1 cellular context compared by ENCODE assay signal in the genomic region with DNA sequence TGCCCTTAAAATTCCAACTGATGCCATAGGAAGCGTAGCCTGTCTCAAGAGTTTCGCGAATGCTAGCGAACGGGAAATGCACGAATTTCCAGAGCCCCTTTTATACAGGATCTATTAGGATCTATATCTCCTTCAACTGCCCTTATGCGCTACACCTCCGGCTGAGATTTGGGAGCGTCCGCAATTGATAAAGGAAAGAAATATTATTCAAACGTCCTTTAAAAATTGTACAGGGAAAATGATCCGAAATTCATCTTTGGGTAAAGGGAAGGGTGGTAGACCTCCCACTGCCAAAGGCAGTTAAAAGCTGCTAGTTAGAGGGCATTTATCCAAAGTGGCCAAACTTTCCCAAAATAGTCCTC.
TF ChIP-seq lines count a peak whose summit lies in the region.

No MANE protein-coding gene starts in this region.

TF ChIP-seq in HCT116, 20 proteins besides CTCF, POLR2A, EP300 and RAD21 (continued from another document):
- TF ChIP-seq, protein P1, sequence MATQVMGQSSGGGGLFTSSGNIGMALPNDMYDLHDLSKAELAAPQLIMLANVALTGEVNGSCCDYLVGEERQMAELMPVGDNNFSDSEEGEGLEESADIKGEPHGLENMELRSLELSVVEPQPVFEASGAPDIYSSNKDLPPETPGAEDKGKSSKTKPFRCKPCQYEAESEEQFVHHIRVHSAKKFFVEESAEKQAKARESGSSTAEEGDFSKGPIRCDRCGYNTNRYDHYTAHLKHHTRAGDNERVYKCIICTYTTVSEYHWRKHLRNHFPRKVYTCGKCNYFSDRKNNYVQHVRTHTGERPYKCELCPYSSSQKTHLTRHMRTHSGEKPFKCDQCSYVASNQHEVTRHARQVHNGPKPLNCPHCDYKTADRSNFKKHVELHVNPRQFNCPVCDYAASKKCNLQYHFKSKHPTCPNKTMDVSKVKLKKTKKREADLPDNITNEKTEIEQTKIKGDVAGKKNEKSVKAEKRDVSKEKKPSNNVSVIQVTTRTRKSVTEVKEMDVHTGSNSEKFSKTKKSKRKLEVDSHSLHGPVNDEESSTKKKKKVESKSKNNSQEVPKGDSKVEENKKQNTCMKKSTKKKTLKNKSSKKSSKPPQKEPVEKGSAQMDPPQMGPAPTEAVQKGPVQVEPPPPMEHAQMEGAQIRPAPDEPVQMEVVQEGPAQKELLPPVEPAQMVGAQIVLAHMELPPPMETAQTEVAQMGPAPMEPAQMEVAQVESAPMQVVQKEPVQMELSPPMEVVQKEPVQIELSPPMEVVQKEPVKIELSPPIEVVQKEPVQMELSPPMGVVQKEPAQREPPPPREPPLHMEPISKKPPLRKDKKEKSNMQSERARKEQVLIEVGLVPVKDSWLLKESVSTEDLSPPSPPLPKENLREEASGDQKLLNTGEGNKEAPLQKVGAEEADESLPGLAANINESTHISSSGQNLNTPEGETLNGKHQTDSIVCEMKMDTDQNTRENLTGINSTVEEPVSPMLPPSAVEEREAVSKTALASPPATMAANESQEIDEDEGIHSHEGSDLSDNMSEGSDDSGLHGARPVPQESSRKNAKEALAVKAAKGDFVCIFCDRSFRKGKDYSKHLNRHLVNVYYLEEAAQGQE (IDR thresholded peaks at IDR 0.05; ENCODE audit: low read depth) = no peak
- no peak for TF ChIP-seq SIN3A (IDR thresholded peaks at IDR 0.05; ENCODE audit: low read depth)
- TF ChIP-seq EZH2phosphoT487 (IDR thresholded peaks at IDR 0.05; ENCODE audit: borderline replicate concordance) = no peak
- no peak for TF ChIP-seq CBX3 (IDR thresholded peaks at IDR 0.05; ENCODE audit: low read depth)
- TF ChIP-seq SP1 (IDR thresholded peaks at IDR 0.05; ENCODE audit: low read depth) = no peak
- no peak for TF ChIP-seq EZH2 (IDR thresholded peaks at IDR 0.05)
